Comparison of ENCODE assay signal across 8 cellular contexts in the genomic region with DNA sequence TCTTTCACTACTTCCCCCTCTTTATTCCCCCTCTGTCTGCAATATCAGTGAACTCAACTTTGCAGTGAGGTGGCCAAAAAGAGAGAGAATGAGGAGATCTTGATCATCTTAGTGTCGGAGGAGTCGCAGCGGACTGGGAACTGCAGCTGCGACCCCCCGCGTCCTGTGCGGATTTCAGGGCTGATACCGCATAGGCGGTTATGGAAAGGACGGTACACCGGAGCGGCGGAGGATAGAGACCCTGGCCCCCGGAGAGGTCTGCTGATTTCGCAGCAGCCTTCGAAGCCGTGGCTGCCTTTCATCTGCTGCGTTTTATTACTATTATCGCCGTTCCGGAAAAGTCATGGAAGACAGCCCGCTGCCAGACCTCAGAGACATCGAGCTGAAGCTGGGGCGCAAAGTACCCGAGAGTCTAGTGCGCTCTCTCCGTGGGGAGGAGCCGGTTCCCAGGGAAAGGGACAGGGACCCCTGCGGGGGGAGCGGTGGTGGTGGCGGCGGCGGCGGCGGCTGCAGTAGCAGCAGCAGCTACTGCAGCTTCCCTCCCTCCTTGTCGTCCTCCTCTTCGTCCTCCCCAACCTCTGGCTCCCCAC. TPM values are rescaled to one million over a fixed set of nuclear protein-coding genes. Genes with fewer than 3 reads are reported as not detected.
DNase-seq lines count a peak whose midpoint lies in the region; ATAC-seq, FAIRE-seq and TF ChIP-seq lines count a peak whose summit lies in the region.

No MANE protein-coding gene starts in this region.

- in situ Hi-C loops in GM12878 (cut with MboI), result no loop called here

- peak overlapping the region; percentile 58; the same call in 1 of the 2 replicates for H2AFZ ChIP-seq in GM12878 (ENCODE audit: control insufficient read depth, low read depth, low read length)
- H2AFZ ChIP-seq in keratinocyte (ENCODE audit: control insufficient read depth, low read length), result peak overlapping the region; percentile 67

- H3K4me2 ChIP-seq in GM12878 (ENCODE audit: control insufficient read depth, insufficient read depth) (peak overlapping the region; percentile 60), keratinocyte (ENCODE audit: control insufficient read depth, extremely low read depth, insufficient read depth, low read depth, low read length) (peak overlapping the region; percentile 92)

- peaks cover 4% of the 10 kb centered on the region; the same call in 1 of the 2 replicates for H3K4me1 ChIP-seq in HUES48 (ENCODE audit: control insufficient read depth, insufficient read depth, low read length)
- no peaks in the 10 kb centered on the region for H3K4me1 ChIP-seq in GM12878 (ENCODE audit: control insufficient read depth, insufficient read depth, low read length)
- H3K4me1 ChIP-seq in keratinocyte (ENCODE audit: control insufficient read depth, extremely low read depth, insufficient read depth, low read length), result peaks cover 27% of the 10 kb centered on the region
- peaks cover 10% of the 10 kb centered on the region for H3K4me1 ChIP-seq in stomach smooth muscle (ENCODE audit: control insufficient read depth, insufficient read depth, low read length)

- TF ChIP-seq CTCF in GM12878 (IDR thresholded peaks at IDR 0.05 in 2 of 3, conservative IDR thresholded peaks at IDR 0.05 in 1 of 3; ENCODE audit: control insufficient read depth in 2 of 3, extremely low read depth in 1 of 3, insufficient read depth in 1 of 3, low read depth in 3 of 3, low read length in 3 of 3) (no peak), keratinocyte (optimal IDR thresholded peaks at IDR 0.05 in 1 of 3, IDR thresholded peaks at IDR 0.05 in 1 of 3, conservative IDR thresholded peaks at IDR 0.05 in 1 of 3; ENCODE audit: extremely low read depth in 1 of 3, insufficient read depth in 2 of 3, low read length in 3 of 3) (no peak)

- no peak overlapping the region for H3K4me3 Mint-ChIP-seq in activated CD8-positive, alpha-beta T cell treated with anti-CD3 and anti-CD28 coated beads, Interleukin-2, amount 10 ng/mL, durations not matched to agents 7 days and 5 days

- H3K4me1 Mint-ChIP-seq in activated CD8-positive, alpha-beta T cell treated with anti-CD3 and anti-CD28 coated beads, Interleukin-2, amount 10 ng/mL, durations not matched to agents 7 days and 5 days (ENCODE audit: low read depth), result peaks cover 6% of the 10 kb centered on the region

- RAD21 ChIA-PET in GM12878 (lab: Charles Lee; ENCODE audit: unreplicated experiment), result interaction anchor here (0.6 to 3.8 kb wide), 8 partner anchors 10 to 1650 kb away, joined by 3 to 16 read pairs (median 10); no protein-coding TSS in a partner anchor

- no peaks in the 10 kb centered on the region for H3K9me3 ChIP-seq in HUES48 (ENCODE audit: control insufficient read depth, insufficient read depth, low read length)
- H3K9me3 ChIP-seq in GM12878 (replicated peaks; ENCODE audit: control insufficient read depth, insufficient read depth, low read length), result no peaks in the 10 kb centered on the region
- H3K9me3 ChIP-seq in keratinocyte (ENCODE audit: control insufficient read depth, low read depth, low read length), result no peaks in the 10 kb centered on the region
- H3K9me3 ChIP-seq in stomach smooth muscle (ENCODE audit: control insufficient read depth in 2 of 2, low read length in 2 of 2), result no peaks in the 10 kb centered on the region

- H3K36me3 ChIP-seq in HUES48 (ENCODE audit: control insufficient read depth, insufficient read depth, low read length), result no peaks in the 10 kb centered on the region
- H3K36me3 ChIP-seq in GM12878 (ENCODE audit: control insufficient read depth in 2 of 2, insufficient read depth in 2 of 2, low read length in 1 of 2), result no peaks in the 10 kb centered on the region
- H3K36me3 ChIP-seq in keratinocyte (ENCODE audit: control insufficient read depth in 2 of 2, extremely low read depth in 1 of 2, insufficient read depth in 2 of 2, low read length in 2 of 2), result peaks cover 2 to 9% of the 10 kb centered on the region in 2 experiments
- no peaks in the 10 kb centered on the region for H3K36me3 ChIP-seq in stomach smooth muscle (ENCODE audit: control insufficient read depth in 2 of 2, insufficient read depth in 2 of 2, low read length in 2 of 2)

- H3K27ac Mint-ChIP-seq in activated CD8-positive, alpha-beta T cell treated with anti-CD3 and anti-CD28 coated beads, Interleukin-2, amount 10 ng/mL, durations not matched to agents 7 days and 5 days, result no peak overlapping the region

- CTCF ChIA-PET in GM12878 (lab: Yijun Ruan, JAX), result interaction anchor here (1.1 to 3.6 kb wide), 13 partner anchors 22 to 102 kb away, joined by 3 to 36 read pairs (median 11); no protein-coding TSS in a partner anchor
- CTCF ChIA-PET in activated CD8-positive, alpha-beta T cell treated with anti-CD3 and anti-CD28 coated beads, Interleukin-2, amount 10 ng/mL, durations not matched to agents 7 days and 5 days (lab: Charles Lee), result interaction anchor here (1.4 kb wide), 1 partner anchor 22 kb away, joined by 3 read pairs; no protein-coding TSS in a partner anchor

- H3K36me3 Mint-ChIP-seq in activated CD8-positive, alpha-beta T cell treated with anti-CD3 and anti-CD28 coated beads, Interleukin-2, amount 10 ng/mL, durations not matched to agents 7 days and 5 days (ENCODE audit: low read depth), result no peaks in the 10 kb centered on the region

- H3K79me2 ChIP-seq in GM12878 (ENCODE audit: control insufficient read depth, insufficient read depth, low read length) (no peaks in the 10 kb centered on the region), keratinocyte (ENCODE audit: control insufficient read depth, insufficient read depth, low read length) (peaks cover 14% of the 10 kb centered on the region)

- ATAC-seq in GM12878 (peak; percentile 32), HG02973 (IDR thresholded peaks at IDR 0.05; ENCODE audit: unreplicated experiment) (no peak)
- ATAC-seq in activated CD8-positive, alpha-beta T cell treated with anti-CD3 and anti-CD28 coated beads, Interleukin-2, amount 10 ng/mL, durations not matched to agents 7 days and 5 days, result no peak

- FAIRE-seq in GM12878 (lab: Jason Lieb, UNC) (no peak), keratinocyte (lab: Jason Lieb, UNC) (no peak)

- dilution Hi-C loops in keratinocyte (cut with MboI; ENCODE audit: extremely low pct_ligation_motif_present, low sequenced_read_pairs), result no loop called here

- TF ChIP-seq POLR2A in GM12878 (IDR thresholded peaks at IDR 0.05; ENCODE audit: low read depth, low read length), result no peak

- intact Hi-C loops in GM12878 (cut with micrococcal nuclease; ENCODE audit: unreplicated experiment), result loop anchor here (5.0 kb wide), 1 partner anchor 53 kb away; no protein-coding TSS in a partner anchor

- H3K9me1 ChIP-seq in keratinocyte (ENCODE audit: control insufficient read depth, extremely low read depth, insufficient read depth, low read length), result no peaks in the 10 kb centered on the region

- H3K9me3 Mint-ChIP-seq in activated CD8-positive, alpha-beta T cell treated with anti-CD3 and anti-CD28 coated beads, Interleukin-2, amount 10 ng/mL, durations not matched to agents 7 days and 5 days (ENCODE audit: insufficient read depth), result no peaks in the 10 kb centered on the region

- H3K9ac ChIP-seq in HUES48 (ENCODE audit: low read depth, low read length) (no peak overlapping the region), GM12878 (ENCODE audit: control insufficient read depth, insufficient read depth, low read length) (no peak overlapping the region), keratinocyte (ENCODE audit: control insufficient read depth, extremely low read depth, insufficient read depth, low read length) (peak overlapping the region; percentile 92), stomach smooth muscle (ENCODE audit: low read length in 2 of 2) (peak overlapping the region; percentile 82 to 93)

- peaks cover 24% of the 10 kb centered on the region for H3K27me3 ChIP-seq in HUES48 (ENCODE audit: control insufficient read depth, insufficient read depth, low read length)
- peaks cover 0 to 4% of the 10 kb centered on the region in 2 experiments; a peak in 3 of 4 replicates for H3K27me3 ChIP-seq in GM12878 (replicated peaks in 1 of 2; ENCODE audit: control insufficient read depth in 2 of 2, insufficient read depth in 2 of 2, low read length in 1 of 2)
- no peaks in the 10 kb centered on the region for H3K27me3 ChIP-seq in keratinocyte (ENCODE audit: control insufficient read depth, extremely low read depth, insufficient read depth, low read length)
- no peaks in the 10 kb centered on the region for H3K27me3 ChIP-seq in stomach smooth muscle (ENCODE audit: control insufficient read depth in 1 of 2, insufficient read depth in 2 of 2, low read length in 2 of 2)

- TF ChIP-seq EP300 in GM12878 (IDR thresholded peaks at IDR 0.05; ENCODE audit: borderline replicate concordance in 1 of 2, control insufficient read depth in 1 of 2, low read depth in 2 of 2, low read length in 2 of 2), result no peak

- H3K4me3 ChIP-seq in GM08714 (ENCODE audit: low read length), result peak overlapping the region; percentile 59
- H3K4me3 ChIP-seq in HUES48 (ENCODE audit: low read depth, low read length), result peak overlapping the region; percentile 81
- H3K4me3 ChIP-seq in GM12878, result peak overlapping the region; percentile 57
- H3K4me3 ChIP-seq in keratinocyte (ENCODE audit: control insufficient read depth in 2 of 3, extremely low read depth in 1 of 3, insufficient read depth in 2 of 3, low read depth in 1 of 3, low read length in 3 of 3), result peak overlapping the region; percentile 74 to 89 (median 88)
- H3K4me3 ChIP-seq in stomach smooth muscle (ENCODE audit: low read length in 2 of 2), result peak overlapping the region; percentile 96 to 99

- no peak for DNase-seq in GM12878 (ENCODE audit: low read depth, low spot score)
- no peak for DNase-seq in keratinocyte (ENCODE audit: low read depth, low spot score)
- no peak for DNase-seq in activated CD8-positive, alpha-beta T cell treated with anti-CD3 and anti-CD28 coated beads, Interleukin-2, amount 10 ng/mL, durations not matched to agents 7 days and 5 days
- DNase-seq in Kasumi-1 (lab: John Stamatoyannopoulos, UW), result no peak

- H3K27ac ChIP-seq in HUES48 (ENCODE audit: low read depth, low read length) (no peak overlapping the region), GM12878 (ENCODE audit: control insufficient read depth, insufficient read depth) (no peak overlapping the region), keratinocyte (ENCODE audit: control insufficient read depth, insufficient read depth, low read length) (peak overlapping the region; percentile 95), stomach smooth muscle (ENCODE audit: low read length) (peak overlapping the region; percentile 88)

- H3K27me3 Mint-ChIP-seq in activated CD8-positive, alpha-beta T cell treated with anti-CD3 and anti-CD28 coated beads, Interleukin-2, amount 10 ng/mL, durations not matched to agents 7 days and 5 days (ENCODE audit: low read depth), result peaks cover 21% of the 10 kb centered on the region

- WGBS in GM12878 (ENCODE audit: insufficient coverage, insufficient replicate concordance, low lambda C conversion rate, missing lambda C conversion rate), result 32% methylated on average over 35 of the region's 37 CpGs

- SMC1A ChIA-PET in GM12878 (lab: Charles Lee; ENCODE audit: uncharacterized antibody, unreplicated experiment), result interaction anchor here (0.8 to 3.8 kb wide), 14 partner anchors 13 to 109 kb away, joined by 3 to 27 read pairs (median 4); no protein-coding TSS in a partner anchor

- H4K20me1 ChIP-seq in GM12878 (ENCODE audit: control insufficient read depth, insufficient read depth), result no peaks in the 10 kb centered on the region
- H4K20me1 ChIP-seq in keratinocyte (ENCODE audit: control insufficient read depth, extremely low read depth, insufficient read depth, low read length), result no peaks in the 10 kb centered on the region

- POLR2A ChIA-PET in GM12878 (lab: Charles Lee), result interaction anchor here (0.6 to 1.9 kb wide), 3 partner anchors 9 to 42 kb away, joined by 3 to 8 read pairs (median 4); no protein-coding TSS in a partner anchor
- POLR2A ChIA-PET in activated CD8-positive, alpha-beta T cell treated with anti-CD3 and anti-CD28 coated beads, Interleukin-2, amount 10 ng/mL, durations not matched to agents 7 days and 5 days (lab: Charles Lee), result no interaction called here

- no TSS peak for BruUV-seq in GM12878 (replicated peaks; lab: Mats Ljungman, UMichigan)

- no peak for TF ChIP-seq RAD21 in GM12878 (IDR thresholded peaks at IDR 0.05; ENCODE audit: insufficient read depth, low read depth, low read length)

RNA-seq across cellular contexts. Expression of a gene that starts 0.6 kb away (rescaled TPM):
- 1.7 and 3.1 TPM in 2 replicates for total RNA-seq in GM12878 (2013; cell fraction: nucleolus; rRNA removed)
- total RNA-seq in GM12878 (2014; rRNA removed) (0.38 and 0.68 TPM in 2 replicates), GM12878 (2014; rRNA removed; fragmentation: Illumina TruSeq; extraction: Trizol) (0.92 and 0.98 TPM in 2 replicates), GM12878 (2021) (0.58 and 0.80 TPM in 2 replicates)
- polyA plus RNA-seq in GM12878 (2011; ENCODE audit: low read depth), result not detected
- polyA plus RNA-seq in GM12878 (2011; rRNA removed) (3.7 and 4.3 TPM in 2 replicates), GM12878 (2014; fragmentation: Illumina TruSeq; extraction: Trizol) (0.47 and 1.6 TPM in 2 replicates), GM12878 (2014; fragmentation: Nextera tagmentation; extraction: Ambion mirVana) (under 1 TPM; 0.19 to 0.20 TPM), GM12878 (2014; rRNA removed) (0.79 and 0.93 TPM in 2 replicates), GM12878 (2016; fragmentation: Nextera tagmentation; extraction: Ambion mirVana) (under 1 TPM; 0.20 to 0.71 TPM), keratinocyte (11.9 to 42.7 TPM (median 25.0 TPM) in 3 replicates)
- 2.2 TPM in 2 replicates for polyA plus RNA-seq in GM12878 (2011; cell fraction: cytosol; rRNA removed)
- polyA plus RNA-seq in GM12878 (2011; cell fraction: nucleus; rRNA removed), result 2.8 and 3.5 TPM in 2 replicates
- not detected in 2 replicates for polyA plus RNA-seq in GM12878 (2012)
- polyA minus RNA-seq in GM12878 (2011; rRNA and poly(A)+ RNA removed), result 3.5 and 4.3 TPM in 2 replicates
- polyA minus RNA-seq in GM12878 (2011; cell fraction: cytosol; rRNA and poly(A)+ RNA removed), result 1.7 and 2.5 TPM in 2 replicates
- 3.0 and 4.7 TPM in 2 replicates for polyA minus RNA-seq in GM12878 (2011; cell fraction: nucleus; rRNA and poly(A)+ RNA removed)
- 34.2 TPM for polyA plus RNA-seq in keratinocyte (2011; ENCODE audit: low read depth)
- 17.4 and 18.7 TPM in 2 replicates for polyA plus RNA-seq in keratinocyte (2011; cell fraction: cytosol; rRNA removed)
- 52.9 and 62.6 TPM in 2 replicates for polyA plus RNA-seq in keratinocyte (2011; cell fraction: nucleus; rRNA removed)
- polyA plus RNA-seq in keratinocyte (2012; ENCODE audit: low replicate concordance), result 8.0 and 35.9 TPM in 2 replicates
- 9.9 to 62.2 TPM (median 26.1 TPM) in 3 replicates for polyA minus RNA-seq in keratinocyte
- polyA minus RNA-seq in keratinocyte (2011; cell fraction: cytosol; rRNA and poly(A)+ RNA removed), result 20.3 TPM
- 37.4 and 60.2 TPM in 2 replicates for polyA minus RNA-seq in keratinocyte (2011; cell fraction: nucleus; rRNA and poly(A)+ RNA removed)
- total RNA-seq in activated CD8-positive, alpha-beta T cell treated with anti-CD3 and anti-CD28 coated beads, Interleukin-2, amount 10 ng/mL, durations not matched to agents 7 days and 5 days, result not detected

Comparison
In these comparisons a context has a peak if more than half of its experiments do, and no peak if none do; other contexts are left out.
1. H3K27ac ChIP-seq: peak in keratinocyte (single experiment) and stomach smooth muscle (single experiment); none in HUES48 (single experiment) and GM12878 (single experiment).
2. H3K9ac ChIP-seq: peak in keratinocyte (single experiment) and stomach smooth muscle (2 of 2); none in HUES48 (single experiment) and GM12878 (single experiment).
3. Peak in every context shown above with its lines, with median percentiles within 50 percentile points of each other: H3K4me3 ChIP-seq.